ENCODE assay signal across 8 cellular contexts in the genomic region with DNA sequence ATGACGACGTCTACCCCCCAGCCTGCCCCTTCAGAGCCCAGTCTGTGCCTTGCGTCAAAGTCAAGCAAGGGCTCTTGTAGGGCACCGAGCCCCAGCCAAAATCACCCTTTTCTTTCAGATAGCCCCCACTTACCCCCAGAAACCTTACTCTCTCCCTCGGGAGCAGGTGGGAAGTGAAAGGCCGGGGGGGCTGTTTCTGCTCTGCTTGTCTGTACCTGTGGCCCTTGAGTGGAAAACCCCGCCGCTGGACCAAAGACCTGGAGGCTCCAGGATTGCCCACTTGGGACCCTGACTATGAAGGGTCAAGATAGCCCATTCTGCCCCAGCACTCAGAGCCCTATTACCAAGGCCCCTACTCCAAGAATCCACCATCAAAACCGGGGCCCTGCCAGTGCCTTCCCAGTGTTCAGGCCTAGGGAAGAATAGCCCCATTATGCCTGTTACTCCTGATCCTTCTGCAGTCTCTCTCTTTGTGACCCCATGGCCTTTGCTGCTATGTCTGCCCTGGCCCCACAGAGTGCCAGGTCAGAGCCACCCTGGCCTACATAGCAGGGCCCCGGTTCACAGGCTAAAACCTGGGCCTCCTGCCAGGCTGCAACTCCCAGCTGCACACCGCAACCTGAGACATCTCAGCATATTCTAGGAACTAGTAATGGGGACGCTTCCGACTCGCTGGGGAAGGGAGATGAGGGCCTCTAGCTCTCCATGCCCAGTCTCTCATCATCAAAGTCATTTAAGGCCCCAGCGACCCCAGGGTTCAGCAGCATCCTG.
DNase-seq lines count a peak whose midpoint lies in the region; ATAC-seq lines count a peak whose summit lies in the region.

No MANE protein-coding gene starts in this region.

- peaks cover 34% of the 10 kb centered on the region for H3K4me1 ChIP-seq in iPS-20b (ENCODE audit: insufficient read depth, low read length)

- no peak for ATAC-seq in activated naive CD8-positive, alpha-beta T cell treated with anti-CD3 and anti-CD28 coated beads, Interleukin-2, amount 50 U/mL, for 24 hours
- no peak for ATAC-seq in GM18502 (IDR thresholded peaks at IDR 0.05; ENCODE audit: poor library complexity, unreplicated experiment)

- peak overlapping the region; percentile 92 for H3K27ac ChIP-seq in KOPT-K1 (ENCODE audit: low read depth, low read length, poor library complexity, severe bottlenecking)
- H3K27ac ChIP-seq in iPS-20b (ENCODE audit: low read length): peak overlapping the region; percentile 91

- peak overlapping the region; percentile 84 for H3K4me3 Mint-ChIP-seq in T-helper 1 cell treated with Interleukin-12 subunit alpha and Interleukin-12 subunit beta and Interleukin-4 antibody, amounts not matched to agents 30 μg/mL and 1 μg/mL, for 36 hours
- peak overlapping the region; percentile 92 for H3K4me3 Mint-ChIP-seq in activated naive CD8-positive, alpha-beta T cell treated with anti-CD3 and anti-CD28 coated beads, Interleukin-2, amount 50 U/mL, for 24 hours

- H3K4me1 Mint-ChIP-seq in T-helper 1 cell treated with Interleukin-12 subunit alpha and Interleukin-12 subunit beta and Interleukin-4 antibody, amounts not matched to agents 30 μg/mL and 1 μg/mL, for 36 hours (ENCODE audit: low read depth): peaks cover 21% of the 10 kb centered on the region
- peaks cover 42% of the 10 kb centered on the region for H3K4me1 Mint-ChIP-seq in activated naive CD8-positive, alpha-beta T cell treated with anti-CD3 and anti-CD28 coated beads, Interleukin-2, amount 50 U/mL, for 24 hours

- peak overlapping the region; percentile 92; the same call in 1 of the 2 replicates for H3K9ac ChIP-seq in iPS-20b (ENCODE audit: low read depth, low read length)

- H3K36me3 Mint-ChIP-seq in T-helper 1 cell treated with Interleukin-12 subunit alpha and Interleukin-12 subunit beta and Interleukin-4 antibody, amounts not matched to agents 30 μg/mL and 1 μg/mL, for 36 hours (ENCODE audit: low read depth): no peaks in the 10 kb centered on the region
- H3K36me3 Mint-ChIP-seq in activated naive CD8-positive, alpha-beta T cell treated with anti-CD3 and anti-CD28 coated beads, Interleukin-2, amount 50 U/mL, for 24 hours (ENCODE audit: low read depth): no peaks in the 10 kb centered on the region

- H3K9me3 ChIP-seq in KOPT-K1 (ENCODE audit: insufficient read depth, low read length, poor library complexity, severe bottlenecking): no peaks in the 10 kb centered on the region
- no peaks in the 10 kb centered on the region for H3K9me3 ChIP-seq in iPS-20b (ENCODE audit: insufficient read depth, low read depth, low read length)

- no peaks in the 10 kb centered on the region for H3K27me3 ChIP-seq in iPS-20b (ENCODE audit: insufficient read depth, low read length)

- no peak for DNase-seq in T-helper 1 cell
- DNase-seq in activated naive CD8-positive, alpha-beta T cell treated with anti-CD3 and anti-CD28 coated beads, Interleukin-2, amount 50 U/mL, for 24 hours: peak; percentile 17
- peak; percentile 44 for DNase-seq in stimulated activated CD8-positive, alpha-beta memory T cell treated with anti-CD3 and anti-CD28 coated beads, Interleukin-4, amount 100 ng/mL, for 48 hours
- DNase-seq in OCI-M1 (lab: John Stamatoyannopoulos, UW): no peak

- H3K9me3 Mint-ChIP-seq in T-helper 1 cell treated with Interleukin-12 subunit alpha and Interleukin-12 subunit beta and Interleukin-4 antibody, amounts not matched to agents 30 μg/mL and 1 μg/mL, for 36 hours: no peaks in the 10 kb centered on the region
- no peaks in the 10 kb centered on the region for H3K9me3 Mint-ChIP-seq in activated naive CD8-positive, alpha-beta T cell treated with anti-CD3 and anti-CD28 coated beads, Interleukin-2, amount 50 U/mL, for 24 hours

- H3K4me3 ChIP-seq in iPS-20b (ENCODE audit: low read length): peak overlapping the region; percentile 88

- no peaks in the 10 kb centered on the region for H3K36me3 ChIP-seq in KOPT-K1 (ENCODE audit: insufficient read depth, low read length)
- H3K36me3 ChIP-seq in iPS-20b (ENCODE audit: insufficient read depth, low read depth, low read length): no peaks in the 10 kb centered on the region

- H3K27me3 Mint-ChIP-seq in T-helper 1 cell treated with Interleukin-12 subunit alpha and Interleukin-12 subunit beta and Interleukin-4 antibody, amounts not matched to agents 30 μg/mL and 1 μg/mL, for 36 hours (ENCODE audit: low read depth): no peaks in the 10 kb centered on the region
- no peaks in the 10 kb centered on the region for H3K27me3 Mint-ChIP-seq in activated naive CD8-positive, alpha-beta T cell treated with anti-CD3 and anti-CD28 coated beads, Interleukin-2, amount 50 U/mL, for 24 hours

- peak overlapping the region; percentile 89 for H3K27ac Mint-ChIP-seq in T-helper 1 cell treated with Interleukin-12 subunit alpha and Interleukin-12 subunit beta and Interleukin-4 antibody, amounts not matched to agents 30 μg/mL and 1 μg/mL, for 36 hours
- peak overlapping the region; percentile 97 for H3K27ac Mint-ChIP-seq in activated naive CD8-positive, alpha-beta T cell treated with anti-CD3 and anti-CD28 coated beads, Interleukin-2, amount 50 U/mL, for 24 hours

Comparison
In these comparisons a context has a peak if more than half of its experiments do, and no peak if none do; other contexts are left out.
1. DNase-seq: peak in activated naive CD8-positive, alpha-beta T cell treated with anti-CD3 and anti-CD28 coated beads, Interleukin-2, amount 50 U/mL, for 24 hours (single experiment) and stimulated activated CD8-positive, alpha-beta memory T cell treated with anti-CD3 and anti-CD28 coated beads, Interleukin-4, amount 100 ng/mL, for 48 hours (single experiment); none in T-helper 1 cell (0 of 5) and OCI-M1 (single experiment).